Comparison of ENCODE assay signal across 22 cellular contexts in genomic region chr4:10438924-10439323, GRCh38. TPM values are rescaled to one million over a fixed set of nuclear protein-coding genes. Genes with fewer than 3 reads are reported as not detected.
A peak's percentile ranks its signal among the peaks of the same experiment; 100 is the strongest.
DNase-seq lines count a peak whose midpoint lies in the region; ATAC-seq and TF ChIP-seq lines count a peak whose summit lies in the region.
"Had no signal": no experiment of that assay in that cellular context is flagged by ENCODE, and none has a peak within 500 bp of the region (broad histone marks: within the 10 kb centered on the region; RNA-seq: fewer than 3 reads in every experiment).

No MANE protein-coding gene starts in this region.

- H3K4me3 ChIP-seq in colonic mucosa = no peak overlapping the region
- H3K4me3 ChIP-seq: GM23338, HAP-1 had no signal

- no peaks in the 10 kb centered on the region for H3K4me1 ChIP-seq in colonic mucosa
- H3K4me1 ChIP-seq: HAP-1 had no signal

- peak; percentile 20 for DNase-seq in dermis blood vessel endothelial cell
- no peak for DNase-seq in GM03348 (ENCODE audit: low spot score)
- no peak for DNase-seq in colonic mucosa
- DNase-seq in head of caudate nucleus = no peak
- DNase-seq: CD4-positive, CD25-positive, alpha-beta regulatory T cell; COR-L47; DMS79; KG1; NCI-H1092; NCI-H1436; NCI-H2029; NCI-H2227 treated with DMSO at 0.1 percent for 48 hours; NCI-H510A treated with DMSO at 0.1 percent for 48 hours; NCI-H748 treated with DMSO at 0.1 percent for 48 hours had no signal

- intact Hi-C loops in colonic mucosa (cut with DNase I) (no loop called here), head of caudate nucleus (cut with DNase I) (no loop called here)

- peak; percentile 59 for ATAC-seq in GM18519 (IDR thresholded peaks at IDR 0.05; ENCODE audit: low FRiP score, unreplicated experiment)
- peak; percentile 66 for ATAC-seq in GM21360 (IDR thresholded peaks at IDR 0.05; ENCODE audit: unreplicated experiment)
- ATAC-seq in HG02852 (IDR thresholded peaks at IDR 0.05; ENCODE audit: unreplicated experiment) = peak; percentile 64
- ATAC-seq in GM19463 (IDR thresholded peaks at IDR 0.05; ENCODE audit: unreplicated experiment) = no peak
- ATAC-seq: GM23338, SK-N-SH treated with all-trans-retinoic acid at 6 μM for 48 hours had no signal

- no peaks in the 10 kb centered on the region for H3K27me3 ChIP-seq in colonic mucosa

- no peaks in the 10 kb centered on the region for H3K36me3 ChIP-seq in colonic mucosa
- H3K36me3 ChIP-seq: HAP-1 had no signal

- no peak overlapping the region for H3K27ac ChIP-seq in colonic mucosa
- H3K27ac ChIP-seq: RWPE1 had no signal

- no peak for TF ChIP-seq CTCF in colonic mucosa (IDR thresholded peaks at IDR 0.05)

- no peaks in the 10 kb centered on the region for H3K9me3 ChIP-seq in colonic mucosa
- H3K9me3 ChIP-seq: HAP-1 had no signal

- no peak overlapping the region for H3K9ac ChIP-seq in colonic mucosa (ENCODE audit: low read depth in 2 of 2, low read length in 2 of 2)

RNA-seq across cellular contexts. Expression of gene ZNF518B, which starts 18.3 kb away (rescaled TPM):
- 43.7 and 46.7 TPM in 2 replicates for total RNA-seq in dermis blood vessel endothelial cell
- 10 to 100 TPM; 15.3 to 19.0 TPM for total RNA-seq in colonic mucosa
